Comparison of ENCODE assay signal across 3 cellular contexts in genomic region chr5:176671399-176671798, GRCh38.
TF ChIP-seq lines count a peak whose summit lies in the region.

No MANE protein-coding gene starts in this region.

TF ChIP-seq in GM23338, 12 proteins besides CTCF, POLR2A, EP300 and RAD21:
- TF ChIP-seq NANOG (IDR thresholded peaks at IDR 0.05; ENCODE audit: borderline replicate concordance), result no peak
- no peak for TF ChIP-seq ZNF114 (CRISPR knock-in tag; IDR thresholded peaks at IDR 0.05)

TF ChIP-seq in IMR-90, 13 proteins besides CTCF, POLR2A, EP300 and RAD21:
- TF ChIP-seq BHLHE40 (IDR thresholded peaks at IDR 0.05; ENCODE audit: low read depth, low read length) (no peak), CHD1 (IDR thresholded peaks at IDR 0.05; ENCODE audit: low read depth, low read length) (no peak)

TF ChIP-seq in H1, 55 proteins besides CTCF, POLR2A, EP300 and RAD21:
- TF ChIP-seq USF2 (IDR thresholded peaks at IDR 0.05; ENCODE audit: low read length), result no peak
- no peak for TF ChIP-seq NANOG (IDR thresholded peaks at IDR 0.05; ENCODE audit: insufficient read depth, low read depth, low read length, poor library complexity, severe bottlenecking)
- no peak for TF ChIP-seq CREB1 (IDR thresholded peaks at IDR 0.05)
- no peak for TF ChIP-seq BRCA1 (IDR thresholded peaks at IDR 0.05; ENCODE audit: low read depth, low read length)
- no peak for TF ChIP-seq EZH2 (IDR thresholded peaks at IDR 0.05; ENCODE audit: low read depth, low read length, severe bottlenecking)
- no peak for TF ChIP-seq MAX (IDR thresholded peaks at IDR 0.05)
- TF ChIP-seq ZNF274 (IDR thresholded peaks at IDR 0.05; ENCODE audit: borderline replicate concordance, extremely low read depth, low read length), result no peak
- TF ChIP-seq JUND (IDR thresholded peaks at IDR 0.05; ENCODE audit: low read length), result no peak
- no peak for TF ChIP-seq CTBP2 (IDR thresholded peaks at IDR 0.05; ENCODE audit: borderline replicate concordance, insufficient read depth, insufficient read length, low read length)
